8 cellular contexts compared by ENCODE assay signal in genomic region chr12:109713187-109713984, GRCh38. TPM values are rescaled to one million over a fixed set of nuclear protein-coding genes. Genes with fewer than 3 reads are reported as not detected.
DNase-seq lines count a peak whose midpoint lies in the region; ATAC-seq and TF ChIP-seq lines count a peak whose summit lies in the region.

Gene FAM222A (plus strand): TSS chr12:109713825. CDS start chr12:109744147, 30,322 bp downstream.

- 5 to 8% methylated on average over 8 to 15 of the region's 72 CpGs for WGBS in esophagus squamous epithelium, 2 donors

- H3K27me3 ChIP-seq in KMS-11 (ENCODE audit: insufficient read depth, low read depth) (no peaks in the 10 kb centered on the region), Peyer's patch (no peaks in the 10 kb centered on the region), esophagus squamous epithelium (peaks cover 0 to 84% (median 5%) of the 10 kb centered on the region in 4 donors)

- peaks cover 11% of the 10 kb centered on the region for H3K4me1 ChIP-seq in KMS-11 (ENCODE audit: low read depth, poor library complexity, severe bottlenecking)
- peaks cover 0 to 23% (median 10%) of the 10 kb centered on the region in 4 donors for H3K4me1 ChIP-seq in Peyer's patch
- peaks cover 13 to 58% (median 13%) of the 10 kb centered on the region in 3 donors for H3K4me1 ChIP-seq in esophagus squamous epithelium

- H3K4me2 ChIP-seq in KMS-11: peak within 1 kb of the TSS; percentile 29; the same call in 1 of the 2 replicates

- ATAC-seq in GM21786 (IDR thresholded peaks at IDR 0.05; ENCODE audit: unreplicated experiment): peak; percentile 88

- no peaks in the 10 kb centered on the region for H3K9me3 ChIP-seq in Peyer's patch
- H3K9me3 ChIP-seq in esophagus squamous epithelium: no peaks in the 10 kb centered on the region

- H3K36me3 ChIP-seq in KMS-11 (ENCODE audit: insufficient read depth): no peaks in the 10 kb centered on the region
- no peaks in the 10 kb centered on the region for H3K36me3 ChIP-seq in Peyer's patch
- H3K36me3 ChIP-seq in esophagus squamous epithelium: no peaks in the 10 kb centered on the region

- H3K27ac ChIP-seq in KMS-11: no peak within 1 kb of the TSS
- peak within 1 kb of the TSS; percentile 33 to 84 (median 72) for H3K27ac ChIP-seq in Peyer's patch
- H3K27ac ChIP-seq in esophagus squamous epithelium: peak within 1 kb of the TSS in 2 of 4 donors; percentile 73 to 80

- peak; percentile 19; the same call in 1 of the 2 replicates for TF ChIP-seq CTCF in KMS-11 (conservative IDR thresholded peaks at IDR 0.05; ENCODE audit: low read depth, low read length)
- peak in 5 of 6 experiments; percentile 20 to 32 (median 27) for TF ChIP-seq CTCF in Peyer's patch (IDR thresholded peaks at IDR 0.05)
- TF ChIP-seq CTCF in esophagus squamous epithelium (IDR thresholded peaks at IDR 0.05): peak in 3 of 6 experiments; percentile 15 to 32 (median 19)

- peak; percentile 43 to 60 for TF ChIP-seq POLR2A in Peyer's patch (IDR thresholded peaks at IDR 0.05)
- TF ChIP-seq POLR2A in esophagus squamous epithelium (IDR thresholded peaks at IDR 0.05): peak in 2 of 4 donors; percentile 46 to 60

- DNase-seq in DMS79 treated with DMSO at 0.1 percent for 48 hours (lab: John Stamatoyannopoulos, UW) (peak; percentile 92), Peyer's patch (peak; percentile 94 to 98 (median 98)), activated T-helper 1 cell treated with Interleukin-2 at 50 U/mL for 16 hours (ENCODE audit: low read depth) (peak; percentile 98), esophagus squamous epithelium (lab: John Stamatoyannopoulos, UW) (peak; percentile 68), myocyte (ENCODE audit: low read depth) (peak; percentile 96)
- DNase-seq in stimulated activated CD8-positive, alpha-beta memory T cell treated with anti-CD3 and anti-CD28 coated beads, Interleukin-7, amount 100 ng/mL, for 4 hours (ENCODE audit: low read depth in 2 of 2): peak; percentile 94 to 98

- intact Hi-C loops in esophagus squamous epithelium (cut with DNase I): no loop called here

- H3K9ac ChIP-seq in KMS-11: no peak within 1 kb of the TSS; the same call in 1 of the 2 replicates

- H3K79me2 ChIP-seq in KMS-11 (ENCODE audit: insufficient read depth, low read depth): no peaks in the 10 kb centered on the region

- H3K4me3 ChIP-seq in KMS-11 (IDR thresholded peaks at IDR 0.05; ENCODE audit: insufficient read depth, low read depth, low read length) (no peak within 1 kb of the TSS), Peyer's patch (peak within 1 kb of the TSS; percentile 67 to 89 (median 72)), esophagus squamous epithelium (peak within 1 kb of the TSS; percentile 39 to 81 (median 60))

- no peaks in the 10 kb centered on the region for H4K20me1 ChIP-seq in KMS-11 (ENCODE audit: insufficient read depth)

- peak within 1 kb of the TSS; percentile 44 for H2AFZ ChIP-seq in KMS-11 (ENCODE audit: low read depth)

RNA-seq across cellular contexts. Expression of gene FAM222A, which starts in this region (rescaled TPM):
- total RNA-seq in Peyer's patch (10 to 100 TPM in 1 of 4 donors, 1 to 10 TPM in 3; 3.9 to 26.1 (median 7.0) TPM), esophagus squamous epithelium (1 to 10 TPM in 3 of 4 donors, under 1 TPM in 1; 0.57 to 9.3 (median 5.0) TPM), myocyte (5.7 and 9.1 TPM in 2 replicates)
- 1.9 TPM for polyA plus RNA-seq in myocyte (2012)
